In the genomic region with DNA sequence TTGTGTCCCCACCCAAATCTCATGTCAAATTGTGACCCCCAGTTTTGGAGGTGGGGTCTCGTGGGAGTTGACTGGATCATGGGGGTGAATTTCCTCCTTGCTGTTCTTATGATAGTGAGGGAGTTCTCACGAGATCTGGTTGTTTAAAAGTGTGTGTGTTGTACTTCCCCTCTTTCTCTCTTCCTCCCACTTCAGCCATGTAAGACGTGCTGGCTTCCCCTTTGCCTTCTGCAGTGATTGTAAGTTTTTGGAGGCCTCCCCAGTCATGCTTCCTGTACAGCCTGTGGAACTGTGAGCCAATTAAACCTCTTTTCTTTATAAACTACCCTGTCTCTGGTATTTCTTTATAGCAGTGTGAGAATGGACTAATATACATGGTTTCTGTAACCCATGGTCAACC, we compare ENCODE assay signal across 16 cellular contexts.
"Had no signal": no experiment of that assay in that cellular context is flagged by ENCODE, and none has a peak within 500 bp of the region (broad histone marks: within the 10 kb centered on the region; RNA-seq: fewer than 3 reads in every experiment).

No MANE protein-coding gene starts in this region.

- H3K36me3 ChIP-seq: ascending aorta, esophagus squamous epithelium, lower lobe of right lung, stomach, thoracic aorta had no signal

- H3K9ac ChIP-seq: parathyroid adenoma had no signal

- H3K79me2 ChIP-seq: parathyroid adenoma had no signal

- ATAC-seq: activated CD4-positive, CD25-positive, alpha-beta regulatory T cell treated with anti-CD3 and anti-CD28 coated beads, Interleukin-2, amount 50 U/mL, for 24 hours; activated T-cell treated with anti-CD3 and anti-CD28 coated beads, Interleukin-2, amount 50 U/mL, for 4 hours; left cardiac atrium; lower lobe of right lung; T-helper 17 cell had no signal

- H3K4me1 ChIP-seq: ascending aorta, parathyroid adenoma had no signal

- DNase-seq: activated CD4-positive, alpha-beta T cell treated with anti-CD3 and anti-CD28 coated beads, Interleukin-2, amount 50 U/mL, for 48 hours; activated gamma-delta T cell; activated T-cell treated with anti-CD3 and anti-CD28 coated beads, Interleukin-2, amount 50 U/mL, for 4 hours; esophagus squamous epithelium; foreskin fibroblast; left cardiac atrium; lower lobe of right lung; midbrain; stimulated activated CD4-positive, alpha-beta T cell treated with anti-CD3 and anti-CD28 coated beads, Interleukin-15, amount 100 ng/mL, for 24 hours; stimulated activated CD4-positive, alpha-beta T cell treated with anti-CD3 and anti-CD28 coated beads, Interleukin-4, amount 100 ng/mL, for 24 hours; stomach; T-helper 17 cell had no signal

- H3K9me3 ChIP-seq: ascending aorta, esophagus squamous epithelium, lower lobe of right lung, stomach, thoracic aorta had no signal

- H2AFZ ChIP-seq: parathyroid adenoma had no signal

- H3K27me3 ChIP-seq: ascending aorta, esophagus squamous epithelium, stomach had no signal

- H3K27ac ChIP-seq: ascending aorta, esophagus squamous epithelium, lower lobe of right lung, parathyroid adenoma, thoracic aorta had no signal

- H3K4me3 ChIP-seq: ascending aorta, esophagus squamous epithelium, lower lobe of right lung, stomach, thoracic aorta had no signal
